Comparison of ENCODE assay signal across 2 cellular contexts in genomic region chr20:34549291-34549928, GRCh38.
TF ChIP-seq lines count a peak whose summit lies in the region.

No MANE protein-coding gene starts in this region.

TF ChIP-seq in HepG2, 621 proteins besides CTCF, POLR2A, EP300 and RAD21 (continues in another document):
- no peak for TF ChIP-seq ATF5 (CRISPR knock-in tag; IDR thresholded peaks at IDR 0.05; ENCODE audit: low read depth)
- TF ChIP-seq RFX3 (CRISPR knock-in tag; IDR thresholded peaks at IDR 0.05) = peak; percentile 86
- 0 out of 2 replicates have a peak, but pooled peaks have one; percentile 20 for TF ChIP-seq ZBTB4 (CRISPR knock-in tag; IDR thresholded peaks at IDR 0.05; ENCODE audit: borderline replicate concordance)
- no peak for TF ChIP-seq MAZ (IDR thresholded peaks at IDR 0.05; ENCODE audit: borderline replicate concordance, low read depth, low read length)
- TF ChIP-seq MAZ (CRISPR knock-in tag; IDR thresholded peaks at IDR 0.05; ENCODE audit: low read depth) = 0 out of 2 replicates have a peak, but pooled peaks have one; percentile 33
- TF ChIP-seq FLYWCH1 (CRISPR knock-in tag; IDR thresholded peaks at IDR 0.05) = no peak
- TF ChIP-seq TGIF2 (CRISPR knock-in tag; IDR thresholded peaks at IDR 0.05) = no peak
- no peak for TF ChIP-seq NR2C2 (CRISPR knock-in tag; IDR thresholded peaks at IDR 0.05; ENCODE audit: borderline replicate concordance)
- no peak for TF ChIP-seq RAD51 (IDR thresholded peaks at IDR 0.05; ENCODE audit: borderline replicate concordance)
- peak; percentile 89; the same call in 1 of the 2 replicates for TF ChIP-seq EED (CRISPR knock-in tag; IDR thresholded peaks at IDR 0.05)
- TF ChIP-seq ZNF513 (CRISPR knock-in tag; conservative IDR thresholded peaks at IDR 0.05) = no peak
- TF ChIP-seq ZNF138 (CRISPR knock-in tag; IDR thresholded peaks at IDR 0.05; ENCODE audit: low read depth) = peak; percentile 41; the same call in 1 of the 2 replicates
- peak; percentile 54; the same call in 1 of the 2 replicates for TF ChIP-seq RFX5 (IDR thresholded peaks at IDR 0.05; ENCODE audit: low read depth, low read length)
- peak; percentile 65 for TF ChIP-seq RBM22 (optimal IDR thresholded peaks at IDR 0.05; ENCODE audit: low read length)
- peak; percentile 57 for TF ChIP-seq SAP130 (CRISPR knock-in tag; IDR thresholded peaks at IDR 0.05; ENCODE audit: low read depth)
- TF ChIP-seq ZFP41 (CRISPR knock-in tag; IDR thresholded peaks at IDR 0.05; ENCODE audit: borderline replicate concordance) = no peak
- 0 out of 2 replicates have a peak, but pooled peaks have one; percentile 22 for TF ChIP-seq ZNF143 (CRISPR knock-in tag; IDR thresholded peaks at IDR 0.05)
- peak; percentile 54 for TF ChIP-seq TBX2 (CRISPR knock-in tag; IDR thresholded peaks at IDR 0.05; ENCODE audit: borderline replicate concordance)
- TF ChIP-seq MYC (CRISPR knock-in tag; IDR thresholded peaks at IDR 0.05; ENCODE audit: borderline replicate concordance) = no peak
- TF ChIP-seq RFX1 (IDR thresholded peaks at IDR 0.05) = peak; percentile 86
- peak; percentile 62 for TF ChIP-seq ZNF691 (CRISPR knock-in tag; IDR thresholded peaks at IDR 0.05; ENCODE audit: borderline replicate concordance, low read depth)
- TF ChIP-seq ZNF678 (CRISPR knock-in tag; IDR thresholded peaks at IDR 0.05) = 0 out of 2 replicates have a peak, but pooled peaks have one; percentile 48
- TF ChIP-seq ZZZ3 (CRISPR knock-in tag; IDR thresholded peaks at IDR 0.05; ENCODE audit: borderline replicate concordance) = 0 out of 2 replicates have a peak, but pooled peaks have one; percentile 38
- 0 out of 2 replicates have a peak, but pooled peaks have one; percentile 35 for TF ChIP-seq HIC2 (CRISPR knock-in tag; IDR thresholded peaks at IDR 0.05; ENCODE audit: low read depth)
- TF ChIP-seq ZNF766 (CRISPR knock-in tag; IDR thresholded peaks at IDR 0.05; ENCODE audit: borderline replicate concordance) = no peak

TF ChIP-seq in SK-N-SH, 30 proteins besides CTCF, POLR2A, EP300 and RAD21:
- TF ChIP-seq NFIC (IDR thresholded peaks at IDR 0.05; ENCODE audit: borderline replicate concordance) = no peak
- TF ChIP-seq RXRA (IDR thresholded peaks at IDR 0.05; ENCODE audit: borderline replicate concordance, low read depth) = no peak
- no peak for TF ChIP-seq PBX3 (IDR thresholded peaks at IDR 0.05)
- TF ChIP-seq SMC3 (IDR thresholded peaks at IDR 0.05; ENCODE audit: low read depth, low read length) = no peak
- no peak for TF ChIP-seq USF1 (IDR thresholded peaks at IDR 0.05; ENCODE audit: borderline replicate concordance, low read depth)
- TF ChIP-seq MEF2A (IDR thresholded peaks at IDR 0.05; ENCODE audit: borderline replicate concordance, low read depth) = no peak
- TF ChIP-seq ELF1 (IDR thresholded peaks at IDR 0.05) = no peak
